In the genomic region with DNA sequence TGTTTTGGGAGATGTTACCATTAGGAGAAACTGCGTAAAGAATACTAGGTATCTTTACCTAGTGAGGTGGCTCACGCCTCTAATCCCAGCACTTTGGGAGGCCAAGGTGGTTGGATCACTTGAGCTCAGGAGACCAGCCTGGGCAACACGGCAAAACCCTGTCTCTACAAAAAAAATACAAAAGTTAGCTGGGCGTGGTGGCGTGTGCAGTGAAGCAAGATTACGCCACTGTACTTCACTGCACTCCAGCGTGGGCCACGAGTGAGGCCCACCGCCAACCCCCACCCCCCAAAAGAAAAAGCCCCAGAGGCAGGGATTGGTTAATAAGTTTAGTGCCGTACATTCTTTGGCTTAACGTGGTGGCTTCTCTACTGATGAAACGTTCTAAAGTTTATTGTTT, we compare ENCODE assay signal across 13 cellular contexts. TPM values are rescaled to one million over a fixed set of nuclear protein-coding genes. Genes with fewer than 3 reads are reported as not detected.
"Had no signal": no experiment of that assay in that cellular context is flagged by ENCODE, and none has a peak within 500 bp of the region (broad histone marks: within the 10 kb centered on the region; RNA-seq: fewer than 3 reads in every experiment).

No MANE protein-coding gene starts in this region.

- DNase-seq: activated CD4-positive, alpha-beta T cell treated with anti-CD3 and anti-CD28 coated beads, Interleukin-2, amount 50 U/mL, for 4 hours; activated CD4-positive, CD25-positive, alpha-beta regulatory T cell; activated T-cell treated with anti-CD3 and anti-CD28 coated beads, Interleukin-2, amount 50 U/mL, for 1 hour; amniotic stem cell; cerebellar nuclear complex; left colon; pancreas; retina; stimulated activated CD4-positive, alpha-beta T cell treated with anti-CD3 and anti-CD28 coated beads, Interleukin-15, amount 100 ng/mL, for 24 hours; stimulated activated CD4-positive, alpha-beta T cell treated with anti-CD3 and anti-CD28 coated beads, Interleukin-4, amount 100 ng/mL, for 4 hours; T-helper 2 cell had no signal

- H3K4me3 ChIP-seq: pancreas had no signal

- ATAC-seq: left colon, pancreas had no signal

- H3K27me3 ChIP-seq: pancreas had no signal

- H3K27ac ChIP-seq: pancreas had no signal

- H3K9me3 ChIP-seq: pancreas had no signal

- H3K4me1 ChIP-seq: pancreas had no signal

- H3K36me3 ChIP-seq: pancreas had no signal

RNA-seq across cellular contexts. Expression of a gene that starts 23.5 kb away (rescaled TPM):
- total RNA-seq: glomerular endothelial cell, left colon had no signal
- polyA plus RNA-seq: esophagus had no signal
